19 cellular contexts compared by ENCODE assay signal in genomic region chr5:324736-325612, GRCh38.
"Had no signal": no experiment of that assay in that cellular context is flagged by ENCODE, and none has a peak within 500 bp of the region (broad histone marks: within the 10 kb centered on the region; RNA-seq: fewer than 3 reads in every experiment).

No MANE protein-coding gene starts in this region.

- H3K27me3 ChIP-seq: vagina had no signal

- H2AFZ ChIP-seq: neural progenitor cell had no signal

- H3K4me3 ChIP-seq: lower lobe of right lung, neural progenitor cell, pancreas, tibial artery, vagina had no signal

- DNase-seq: activated CD4-positive, alpha-beta T cell treated with anti-CD3 and anti-CD28 coated beads, Interleukin-2, amount 50 U/mL, for 1 hour; activated CD4-positive, CD25-positive, alpha-beta regulatory T cell; activated naive CD4-positive, alpha-beta T cell treated with Interleukin-2 at 50 U/mL for 16 hours; activated T-cell treated with anti-CD3 and anti-CD28 coated beads for 4 hours; anterior cingulate cortex; brain microvascular endothelial cell; cortex of kidney; effector memory CD4-positive, alpha-beta T cell; foreskin melanocyte; immature natural killer cell; left cardiac atrium; lower lobe of right lung; midbrain; naive B cell; pancreas; stimulated activated CD4-positive, alpha-beta T cell treated with anti-CD3 and anti-CD28 coated beads, Interleukin-12 subunit alpha, Interleukin-12 subunit beta, amount 100 ng/mL, for 4 hours; tibial artery had no signal

- H3K4me2 ChIP-seq: neural progenitor cell had no signal

- H3K9ac ChIP-seq: neural progenitor cell had no signal

- H3K36me3 ChIP-seq: brain microvascular endothelial cell, lower lobe of right lung, neural progenitor cell, pancreas, tibial artery, vagina had no signal

- FAIRE-seq: pancreas had no signal

- H3K27ac ChIP-seq: brain microvascular endothelial cell, lower lobe of right lung, neural progenitor cell, pancreas, tibial artery, vagina had no signal

- H3K9me3 ChIP-seq: lower lobe of right lung, pancreas, tibial artery, vagina had no signal
